23 cellular contexts compared by ENCODE assay signal in the genomic region with DNA sequence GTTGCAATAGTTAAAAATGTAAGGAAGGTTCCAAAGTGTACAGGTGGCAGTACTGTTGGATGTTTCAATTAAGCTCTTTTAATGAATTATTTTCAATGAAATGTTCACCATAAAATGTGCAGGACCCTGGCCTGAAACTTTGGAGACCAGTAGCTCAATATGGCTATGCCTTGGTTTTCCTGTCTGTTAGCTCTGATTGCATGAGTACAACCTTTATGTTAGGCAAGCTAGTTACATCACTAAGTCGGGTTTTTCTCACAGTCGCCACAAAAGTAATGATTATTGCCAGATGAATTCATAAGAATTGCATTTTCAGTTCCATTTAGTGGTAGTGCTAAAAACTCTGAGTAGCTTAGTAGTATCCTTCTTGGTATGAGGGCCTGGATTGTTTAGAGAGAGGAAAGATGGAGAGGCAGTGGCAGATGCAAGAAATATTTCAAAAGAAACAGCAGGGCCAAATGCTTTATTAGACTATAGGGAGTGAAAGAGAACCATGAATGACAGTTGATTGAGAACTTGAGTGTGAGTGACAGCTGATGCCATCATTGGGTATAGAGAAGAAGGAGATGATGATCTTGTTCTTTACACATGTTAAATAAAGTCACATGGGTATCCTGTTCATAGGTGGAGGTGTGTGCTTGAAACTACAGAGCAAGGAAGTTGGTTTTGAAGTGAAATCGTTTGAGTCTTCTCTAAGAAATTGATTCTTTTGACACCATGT.
DNase-seq lines count a peak whose midpoint lies in the region; ATAC-seq and TF ChIP-seq lines count a peak whose summit lies in the region.
"Had no signal": no experiment of that assay in that cellular context is flagged by ENCODE, and none has a peak within 500 bp of the region (broad histone marks: within the 10 kb centered on the region; RNA-seq: fewer than 3 reads in every experiment).

No MANE protein-coding gene starts in this region.

- no peaks in the 10 kb centered on the region for H3K27me3 Mint-ChIP-seq in activated CD4-positive, alpha-beta T cell treated with anti-CD3 and anti-CD28 coated beads for 36 hours
- no peaks in the 10 kb centered on the region for H3K27me3 Mint-ChIP-seq in activated CD4-positive, alpha-beta T cell treated with anti-CD3 and anti-CD28 coated beads, Interleukin-2, amount 10 ng/mL, durations not matched to agents 7 days and 5 days
- H3K27me3 Mint-ChIP-seq in activated T-helper 17 cell treated with anti-CD3 and anti-CD28 coated beads, Interleukin-2, amount 50 U/mL, for 72 hours, result no peaks in the 10 kb centered on the region
- H3K27me3 Mint-ChIP-seq in endothelial cell (ENCODE audit: unreplicated experiment), result peaks cover 1% of the 10 kb centered on the region
- H3K27me3 Mint-ChIP-seq: CD8-positive, alpha-beta memory T cell had no signal

- H3K36me3 Mint-ChIP-seq in activated CD4-positive, alpha-beta T cell treated with anti-CD3 and anti-CD28 coated beads for 36 hours (ENCODE audit: low read depth), result peaks cover 12% of the 10 kb centered on the region
- H3K36me3 Mint-ChIP-seq in activated CD4-positive, alpha-beta T cell treated with anti-CD3 and anti-CD28 coated beads, Interleukin-2, amount 10 ng/mL, durations not matched to agents 7 days and 5 days (ENCODE audit: low read depth), result peaks cover 21% of the 10 kb centered on the region
- peaks cover 16% of the 10 kb centered on the region for H3K36me3 Mint-ChIP-seq in activated T-helper 17 cell treated with anti-CD3 and anti-CD28 coated beads, Interleukin-2, amount 50 U/mL, for 72 hours (ENCODE audit: low read depth)
- peaks cover 7% of the 10 kb centered on the region for H3K36me3 Mint-ChIP-seq in endothelial cell (ENCODE audit: low read depth, unreplicated experiment)

- H3K27me3 ChIP-seq in neutrophil, result no peaks in the 10 kb centered on the region
- H3K27me3 ChIP-seq: right lobe of liver, tibial nerve had no signal

- no peak overlapping the region for H3K4me3 ChIP-seq in neutrophil (ENCODE audit: low read depth in 1 of 2, low read length in 1 of 2)
- H3K4me3 ChIP-seq: GM23248, right lobe of liver, tibial nerve had no signal

- H3K9me3 Mint-ChIP-seq in activated CD4-positive, alpha-beta T cell treated with anti-CD3 and anti-CD28 coated beads for 36 hours (ENCODE audit: low read depth), result no peaks in the 10 kb centered on the region
- H3K9me3 Mint-ChIP-seq in activated CD4-positive, alpha-beta T cell treated with anti-CD3 and anti-CD28 coated beads, Interleukin-2, amount 10 ng/mL, durations not matched to agents 7 days and 5 days, result no peaks in the 10 kb centered on the region
- H3K9me3 Mint-ChIP-seq in activated T-helper 17 cell treated with anti-CD3 and anti-CD28 coated beads, Interleukin-2, amount 50 U/mL, for 72 hours, result no peaks in the 10 kb centered on the region
- no peaks in the 10 kb centered on the region for H3K9me3 Mint-ChIP-seq in endothelial cell (ENCODE audit: unreplicated experiment)
- H3K9me3 Mint-ChIP-seq: CD8-positive, alpha-beta memory T cell had no signal

- H3K36me3 ChIP-seq in neutrophil, result no peaks in the 10 kb centered on the region
- H3K36me3 ChIP-seq: right lobe of liver had no signal

- no peaks in the 10 kb centered on the region for H3K9me3 ChIP-seq in neutrophil
- H3K9me3 ChIP-seq: right lobe of liver, tibial nerve had no signal

- POLR2A ChIA-PET in activated CD4-positive, alpha-beta T cell treated with anti-CD3 and anti-CD28 coated beads for 36 hours (lab: Charles Lee), result interaction anchor here (1.0 to 1.1 kb wide), 2 partner anchors 11 to 93 kb away, joined by 3 to 4 read pairs; no protein-coding TSS in a partner anchor
- POLR2A ChIA-PET in activated CD4-positive, alpha-beta T cell treated with anti-CD3 and anti-CD28 coated beads, Interleukin-2, amount 10 ng/mL, durations not matched to agents 7 days and 5 days (lab: Charles Lee), result interaction anchor here (0.5 kb wide), 1 partner anchor 21 kb away, joined by 4 read pairs; no protein-coding TSS in a partner anchor

- no peak for DNase-seq in activated CD4-positive, alpha-beta T cell treated with anti-CD3 and anti-CD28 coated beads for 36 hours
- no peak for DNase-seq in activated CD4-positive, alpha-beta T cell treated with anti-CD3 and anti-CD28 coated beads, Interleukin-2, amount 10 ng/mL, durations not matched to agents 7 days and 5 days
- DNase-seq in epidermal melanocyte (ENCODE audit: insufficient read length, low spot score), result no peak
- no peak for DNase-seq in endothelial cell (ENCODE audit: low spot score)
- DNase-seq in GM20000 (ENCODE audit: low spot score), result no peak
- DNase-seq: 8988T; activated CD4-positive, alpha-beta T cell treated with anti-CD3 and anti-CD28 coated beads for 48 hours; amniotic stem cell; CD8-positive, alpha-beta memory T cell; cerebellar nuclear complex; GM23248; NCI-H146; nucleus accumbens; right lobe of liver; SIG-M5; stimulated activated CD4-positive, alpha-beta T cell treated with anti-CD3 and anti-CD28 coated beads, Interleukin-2, amount 100 ng/mL, for 48 hours; stimulated activated CD8-positive, alpha-beta memory T cell treated with anti-CD3 and anti-CD28 coated beads, Interleukin-4, amount 100 ng/mL, for 48 hours; T-helper 9 cell had no signal

- peak overlapping the region; percentile 37 for H3K27ac ChIP-seq in neutrophil
- H3K27ac ChIP-seq: epithelial cell of prostate, GM23248, right lobe of liver had no signal

- CTCF ChIA-PET in activated CD4-positive, alpha-beta T cell treated with anti-CD3 and anti-CD28 coated beads for 36 hours (lab: Charles Lee), result interaction anchor here (0.7 to 4.2 kb wide), 11 partner anchors 9 to 351 kb away, joined by 3 to 40 read pairs (median 5); no protein-coding TSS in a partner anchor
- CTCF ChIA-PET in activated CD4-positive, alpha-beta T cell treated with anti-CD3 and anti-CD28 coated beads, Interleukin-2, amount 10 ng/mL, durations not matched to agents 7 days and 5 days (lab: Charles Lee), result interaction anchor here (1.5 to 2.2 kb wide), 4 partner anchors 14 to 174 kb away, joined by 3 to 6 read pairs (median 3); no protein-coding TSS in a partner anchor

- peak; percentile 10 for ATAC-seq in activated CD4-positive, alpha-beta T cell treated with anti-CD3 and anti-CD28 coated beads for 36 hours
- peak; percentile 54 for ATAC-seq in GM19463 (IDR thresholded peaks at IDR 0.05; ENCODE audit: unreplicated experiment)
- ATAC-seq in activated T-helper 17 cell treated with anti-CD3 and anti-CD28 coated beads, Interleukin-2, amount 50 U/mL, for 72 hours (replicated peaks), result peak; percentile 25

- TF ChIP-seq CTCF in neutrophil (IDR thresholded peaks at IDR 0.05), result no peak
- TF ChIP-seq CTCF in endothelial cell (IDR thresholded peaks at IDR 0.05; ENCODE audit: unreplicated experiment), result no peak
- TF ChIP-seq CTCF in GM20000 (IDR thresholded peaks at IDR 0.05; ENCODE audit: extremely low read depth, missing control alignments), result no peak

- peaks cover 41% of the 10 kb centered on the region in 2 experiments for H3K4me1 ChIP-seq in neutrophil (ENCODE audit: control insufficient read depth in 1 of 2, insufficient read depth in 1 of 2, low read depth in 1 of 2, low read length in 1 of 2)
- H3K4me1 ChIP-seq: right lobe of liver had no signal

- H3K4me1 Mint-ChIP-seq in activated CD4-positive, alpha-beta T cell treated with anti-CD3 and anti-CD28 coated beads for 36 hours, result peaks cover 67% of the 10 kb centered on the region
- H3K4me1 Mint-ChIP-seq in activated CD4-positive, alpha-beta T cell treated with anti-CD3 and anti-CD28 coated beads, Interleukin-2, amount 10 ng/mL, durations not matched to agents 7 days and 5 days, result peaks cover 40% of the 10 kb centered on the region
- H3K4me1 Mint-ChIP-seq in activated T-helper 17 cell treated with anti-CD3 and anti-CD28 coated beads, Interleukin-2, amount 50 U/mL, for 72 hours, result peaks cover 27% of the 10 kb centered on the region
- H3K4me1 Mint-ChIP-seq in endothelial cell (ENCODE audit: unreplicated experiment), result peaks cover 44% of the 10 kb centered on the region

- H3K27ac Mint-ChIP-seq in activated CD4-positive, alpha-beta T cell treated with anti-CD3 and anti-CD28 coated beads for 36 hours, result peak overlapping the region; percentile 61
- no peak overlapping the region for H3K27ac Mint-ChIP-seq in activated CD4-positive, alpha-beta T cell treated with anti-CD3 and anti-CD28 coated beads, Interleukin-2, amount 10 ng/mL, durations not matched to agents 7 days and 5 days
- peak overlapping the region; percentile 57 for H3K27ac Mint-ChIP-seq in activated T-helper 17 cell treated with anti-CD3 and anti-CD28 coated beads, Interleukin-2, amount 50 U/mL, for 72 hours
- H3K27ac Mint-ChIP-seq in endothelial cell (ENCODE audit: unreplicated experiment), result no peak overlapping the region

- intact Hi-C loops in activated CD4-positive, alpha-beta T cell treated with anti-CD3 and anti-CD28 coated beads for 36 hours (cut with DNase I, micrococcal nuclease), result loop anchor here (5.0 kb wide), 7 partner anchors 83 to 302 kb away; a partner anchor contains a TSS

- no peak overlapping the region for H3K4me3 Mint-ChIP-seq in activated CD4-positive, alpha-beta T cell treated with anti-CD3 and anti-CD28 coated beads for 36 hours
- no peak overlapping the region for H3K4me3 Mint-ChIP-seq in activated CD4-positive, alpha-beta T cell treated with anti-CD3 and anti-CD28 coated beads, Interleukin-2, amount 10 ng/mL, durations not matched to agents 7 days and 5 days
- H3K4me3 Mint-ChIP-seq in activated T-helper 17 cell treated with anti-CD3 and anti-CD28 coated beads, Interleukin-2, amount 50 U/mL, for 72 hours, result peak overlapping the region; percentile 53
- no peak overlapping the region for H3K4me3 Mint-ChIP-seq in endothelial cell (ENCODE audit: unreplicated experiment)
- H3K4me3 Mint-ChIP-seq: CD8-positive, alpha-beta memory T cell had no signal

Comparison
In these comparisons a context has a peak if more than half of its experiments do, and no peak if none do; other contexts are left out.
1. H3K27ac Mint-ChIP-seq: peak in activated CD4-positive, alpha-beta T cell treated with anti-CD3 and anti-CD28 coated beads for 36 hours (single experiment) and activated T-helper 17 cell treated with anti-CD3 and anti-CD28 coated beads, Interleukin-2, amount 50 U/mL, for 72 hours (single experiment); none in activated CD4-positive, alpha-beta T cell treated with anti-CD3 and anti-CD28 coated beads, Interleukin-2, amount 10 ng/mL, durations not matched to agents 7 days and 5 days (single experiment) and endothelial cell (single experiment).
2. Peak in every context shown above with its lines, with median percentiles within 50 percentile points of each other: ATAC-seq.